ENCODE assay signal across 1 cellular context in genomic region chr3:158109295-158109803, GRCh38.
TF ChIP-seq lines count a peak whose summit lies in the region.

No MANE protein-coding gene starts in this region.

TF ChIP-seq in K562, 482 proteins besides CTCF, POLR2A, EP300 and RAD21 (continued from another document):
- TF ChIP-seq CHD7 (IDR thresholded peaks at IDR 0.05; ENCODE audit: low read depth, low read length) (no peak), COPS2 (conservative IDR thresholded peaks at IDR 0.05) (no peak), MAFF (IDR thresholded peaks at IDR 0.05; ENCODE audit: low read length) (0 out of 2 replicates have a peak, but pooled peaks have one; percentile 40), MAFG (tag; conservative IDR thresholded peaks at IDR 0.05) (0 out of 2 replicates have a peak, but pooled peaks have one; percentile 51), ATF3 (IDR thresholded peaks at IDR 0.05) (no peak), ATF3 (CRISPR knock-in tag; conservative IDR thresholded peaks at IDR 0.05) (no peak), GABPA (tag; conservative IDR thresholded peaks at IDR 0.05; ENCODE audit: low read depth) (0 out of 2 replicates have a peak, but pooled peaks have one; percentile 25), KAT8 (IDR thresholded peaks at IDR 0.05; ENCODE audit: low read depth) (no peak), BACH1 (tag; IDR thresholded peaks at IDR 0.05) (0 out of 2 replicates have a peak, but pooled peaks have one; percentile 16), MAZ (CRISPR knock-in tag; conservative IDR thresholded peaks at IDR 0.05 in 1 of 2, IDR thresholded peaks at IDR 0.05 in 1 of 2) (no peak), NR2C1 (IDR thresholded peaks at IDR 0.05) (no peak), NR2C1 (tag; IDR thresholded peaks at IDR 0.05) (no peak), HOXB6 (CRISPR knock-in tag; IDR thresholded peaks at IDR 0.05; ENCODE audit: borderline replicate concordance) (no peak), PBX2 (CRISPR knock-in tag; IDR thresholded peaks at IDR 0.05; ENCODE audit: low read depth) (no peak), PBX2 (tag; conservative IDR thresholded peaks at IDR 0.05; ENCODE audit: low read depth) (peak; percentile 96), NUFIP1 (IDR thresholded peaks at IDR 0.05; ENCODE audit: partially characterized antibody) (no peak), KDM1A (IDR thresholded peaks at IDR 0.05) (peak in 1 of 2 experiments; percentile 87; a peak in 3 of 4 replicates), ZNF3 (CRISPR knock-in tag; IDR thresholded peaks at IDR 0.05) (0 out of 2 replicates have a peak, but pooled peaks have one; percentile 13), ZNF431 (CRISPR knock-in tag; IDR thresholded peaks at IDR 0.05) (no peak), IFI16 (CRISPR knock-in tag; IDR thresholded peaks at IDR 0.05) (no peak), GATAD2A (IDR thresholded peaks at IDR 0.05) (peak; percentile 10; the same call in 1 of the 2 replicates), ZFPM2 (CRISPR knock-in tag; IDR thresholded peaks at IDR 0.05) (no peak), ZNF583 (CRISPR knock-in tag; IDR thresholded peaks at IDR 0.05) (no peak), ZNF316 (IDR thresholded peaks at IDR 0.05) (peak; percentile 90), KHSRP (IDR thresholded peaks at IDR 0.05) (no peak), C11orf30 (IDR thresholded peaks at IDR 0.05; ENCODE audit: low read depth) (peak; percentile 73), MEIS2 (IDR thresholded peaks at IDR 0.05; ENCODE audit: partially characterized antibody) (peak; percentile 97), RHOXF2B (CRISPR knock-in tag; conservative IDR thresholded peaks at IDR 0.05) (no peak), ZNF589 (CRISPR knock-in tag; IDR thresholded peaks at IDR 0.05; ENCODE audit: low read depth) (peak; percentile 30; the same call in 1 of the 2 replicates), HEY1 (CRISPR knock-in tag; IDR thresholded peaks at IDR 0.05; ENCODE audit: borderline replicate concordance) (no peak), GATA2 (CRISPR knock-in tag; IDR thresholded peaks at IDR 0.05) (no peak)
- TF ChIP-seq, protein P1, sequence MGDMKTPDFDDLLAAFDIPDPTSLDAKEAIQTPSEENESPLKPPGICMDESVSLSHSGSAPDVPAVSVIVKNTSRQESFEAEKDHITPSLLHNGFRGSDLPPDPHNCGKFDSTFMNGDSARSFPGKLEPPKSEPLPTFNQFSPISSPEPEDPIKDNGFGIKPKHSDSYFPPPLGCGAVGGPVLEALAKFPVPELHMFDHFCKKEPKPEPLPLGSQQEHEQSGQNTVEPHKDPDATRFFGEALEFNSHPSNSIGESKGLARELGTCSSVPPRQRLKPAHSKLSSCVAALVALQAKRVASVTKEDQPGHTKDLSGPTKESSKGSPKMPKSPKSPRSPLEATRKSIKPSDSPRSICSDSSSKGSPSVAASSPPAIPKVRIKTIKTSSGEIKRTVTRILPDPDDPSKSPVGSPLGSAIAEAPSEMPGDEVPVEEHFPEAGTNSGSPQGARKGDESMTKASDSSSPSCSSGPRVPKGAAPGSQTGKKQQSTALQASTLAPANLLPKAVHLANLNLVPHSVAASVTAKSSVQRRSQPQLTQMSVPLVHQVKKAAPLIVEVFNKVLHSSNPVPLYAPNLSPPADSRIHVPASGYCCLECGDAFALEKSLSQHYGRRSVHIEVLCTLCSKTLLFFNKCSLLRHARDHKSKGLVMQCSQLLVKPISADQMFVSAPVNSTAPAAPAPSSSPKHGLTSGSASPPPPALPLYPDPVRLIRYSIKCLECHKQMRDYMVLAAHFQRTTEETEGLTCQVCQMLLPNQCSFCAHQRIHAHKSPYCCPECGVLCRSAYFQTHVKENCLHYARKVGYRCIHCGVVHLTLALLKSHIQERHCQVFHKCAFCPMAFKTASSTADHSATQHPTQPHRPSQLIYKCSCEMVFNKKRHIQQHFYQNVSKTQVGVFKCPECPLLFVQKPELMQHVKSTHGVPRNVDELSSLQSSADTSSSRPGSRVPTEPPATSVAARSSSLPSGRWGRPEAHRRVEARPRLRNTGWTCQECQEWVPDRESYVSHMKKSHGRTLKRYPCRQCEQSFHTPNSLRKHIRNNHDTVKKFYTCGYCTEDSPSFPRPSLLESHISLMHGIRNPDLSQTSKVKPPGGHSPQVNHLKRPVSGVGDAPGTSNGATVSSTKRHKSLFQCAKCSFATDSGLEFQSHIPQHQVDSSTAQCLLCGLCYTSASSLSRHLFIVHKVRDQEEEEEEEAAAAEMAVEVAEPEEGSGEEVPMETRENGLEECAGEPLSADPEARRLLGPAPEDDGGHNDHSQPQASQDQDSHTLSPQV (IDR thresholded peaks at IDR 0.05): 0 out of 2 replicates have a peak, but pooled peaks have one; percentile 17
- TF ChIP-seq, protein P2, sequence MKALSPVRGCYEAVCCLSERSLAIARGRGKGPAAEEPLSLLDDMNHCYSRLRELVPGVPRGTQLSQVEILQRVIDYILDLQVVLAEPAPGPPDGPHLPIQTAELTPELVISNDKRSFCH (CRISPR knock-in tag; IDR thresholded peaks at IDR 0.05): no peak
- TF ChIP-seq, protein P2 (tag; IDR thresholded peaks at IDR 0.05): no peak
- TF ChIP-seq, protein P3, sequence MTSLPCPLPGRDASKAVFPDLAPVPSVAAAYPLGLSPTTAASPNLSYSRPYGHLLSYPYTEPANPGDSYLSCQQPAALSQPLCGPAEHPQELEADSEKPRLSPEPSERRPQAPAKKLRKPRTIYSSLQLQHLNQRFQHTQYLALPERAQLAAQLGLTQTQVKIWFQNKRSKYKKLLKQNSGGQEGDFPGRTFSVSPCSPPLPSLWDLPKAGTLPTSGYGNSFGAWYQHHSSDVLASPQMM (CRISPR knock-in tag; IDR thresholded peaks at IDR 0.05): no peak
- TF ChIP-seq, protein P4, sequence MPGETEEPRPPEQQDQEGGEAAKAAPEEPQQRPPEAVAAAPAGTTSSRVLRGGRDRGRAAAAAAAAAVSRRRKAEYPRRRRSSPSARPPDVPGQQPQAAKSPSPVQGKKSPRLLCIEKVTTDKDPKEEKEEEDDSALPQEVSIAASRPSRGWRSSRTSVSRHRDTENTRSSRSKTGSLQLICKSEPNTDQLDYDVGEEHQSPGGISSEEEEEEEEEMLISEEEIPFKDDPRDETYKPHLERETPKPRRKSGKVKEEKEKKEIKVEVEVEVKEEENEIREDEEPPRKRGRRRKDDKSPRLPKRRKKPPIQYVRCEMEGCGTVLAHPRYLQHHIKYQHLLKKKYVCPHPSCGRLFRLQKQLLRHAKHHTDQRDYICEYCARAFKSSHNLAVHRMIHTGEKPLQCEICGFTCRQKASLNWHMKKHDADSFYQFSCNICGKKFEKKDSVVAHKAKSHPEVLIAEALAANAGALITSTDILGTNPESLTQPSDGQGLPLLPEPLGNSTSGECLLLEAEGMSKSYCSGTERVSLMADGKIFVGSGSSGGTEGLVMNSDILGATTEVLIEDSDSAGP (CRISPR knock-in tag; IDR thresholded peaks at IDR 0.05): no peak
